Comparison of ENCODE assay signal across 8 cellular contexts in genomic region chr4:80071643-80072606, GRCh38. TPM values are rescaled to one million over a fixed set of nuclear protein-coding genes. Genes with fewer than 3 reads are reported as not detected.
DNase-seq lines count a peak whose midpoint lies in the region; ATAC-seq, FAIRE-seq and TF ChIP-seq lines count a peak whose summit lies in the region.

No MANE protein-coding gene starts in this region.

- H4K91ac ChIP-seq in IMR-90 (ENCODE audit: insufficient read depth, low read depth, low read length): peak overlapping the region; percentile 91

- H2AK9ac ChIP-seq in IMR-90 (replicated peaks; ENCODE audit: low read depth, low read length, poor library complexity): peak overlapping the region; percentile 97

- no peak for TF ChIP-seq POLR2A in IMR-90 (IDR thresholded peaks at IDR 0.05; ENCODE audit: low read depth, low read length)
- no peak for TF ChIP-seq POLR2A in body of pancreas (IDR thresholded peaks at IDR 0.05)

- H3K4me3 ChIP-seq in IMR-90 (ENCODE audit: insufficient read depth, low read depth, low read length): peak overlapping the region; percentile 85
- H3K4me3 ChIP-seq in body of pancreas: peak overlapping the region; percentile 53 to 66

- H4K20me1 ChIP-seq in IMR-90 (ENCODE audit: insufficient read depth, low read length): peaks cover 3% of the 10 kb centered on the region; the same call in 1 of the 2 replicates

- H2AFZ ChIP-seq in IMR-90 (replicated peaks; ENCODE audit: low read length, poor library complexity): peak overlapping the region; percentile 94

- H3K9ac ChIP-seq in IMR-90 (ENCODE audit: low read depth, low read length): peak overlapping the region; percentile 87

- H2BK15ac ChIP-seq in IMR-90 (ENCODE audit: low read depth, low read length): peak overlapping the region; percentile 80; the same call in 2 of the 3 replicates

- CTCF ChIA-PET in IMR-90 (lab: Yijun Ruan, JAX): interaction anchor here (0.6 to 1.0 kb wide), 4 partner anchors 53 to 128 kb away, joined by 3 read pairs; no protein-coding TSS in a partner anchor

- peak overlapping the region; percentile 98 for H3K4me2 ChIP-seq in IMR-90 (ENCODE audit: low read depth, low read length)

- FAIRE-seq in D721Med (lab: Jason Lieb, UNC): no peak

- no peak for TF ChIP-seq RAD21 in IMR-90 (IDR thresholded peaks at IDR 0.05; ENCODE audit: low read length)

- H3K56ac ChIP-seq in IMR-90 (ENCODE audit: extremely low read depth, insufficient read depth, low read length): peak overlapping the region; percentile 91

- peak overlapping the region; percentile 3 to 75; a peak in 3 of 4 replicates for H4K8ac ChIP-seq in IMR-90 (ENCODE audit: low read depth in 2 of 2, low read length in 2 of 2)

- H2BK5ac ChIP-seq in IMR-90 (ENCODE audit: low read depth, low read length, poor library complexity, severe bottlenecking): peak overlapping the region; percentile 83

- peaks cover 11% of the 10 kb centered on the region for H3K36me3 ChIP-seq in IMR-90 (ENCODE audit: control insufficient read depth, insufficient read depth, low read length)
- no peaks in the 10 kb centered on the region for H3K36me3 ChIP-seq in body of pancreas (replicated peaks in 1 of 2; ENCODE audit: insufficient read depth in 1 of 2, low read depth in 2 of 2)

- intact Hi-C loops in IMR-90 (cut with micrococcal nuclease) (loop anchor here (1.0 to 10.0 kb wide), 6 partner anchors 10 to 1120 kb away; no protein-coding TSS in a partner anchor), body of pancreas (cut with DNase I) (no loop called here)

- H3K79me1 ChIP-seq in IMR-90 (ENCODE audit: low read depth in 1 of 2, low read length in 2 of 2): peaks cover 13 to 25% of the 10 kb centered on the region in 2 experiments

- peak overlapping the region; percentile 88 for H2BK120ac ChIP-seq in IMR-90 (ENCODE audit: low read depth, low read length)

- peak overlapping the region; percentile 28; the same call in 1 of the 2 replicates for H2BK20ac ChIP-seq in IMR-90 (ENCODE audit: low read depth, low read length)

- no TSS peak for BruUV-seq in IMR-90 (replicated peaks; lab: Mats Ljungman, UMichigan)

- peak overlapping the region; percentile 86 for H3K4ac ChIP-seq in IMR-90 (ENCODE audit: low read depth, low read length)

- POLR2A ChIA-PET in IMR-90 (lab: Charles Lee; ENCODE audit: unreplicated experiment): no interaction called here

- H3K27ac ChIP-seq in IMR-90 (ENCODE audit: insufficient read depth, low read length): peak overlapping the region; percentile 93
- H3K27ac ChIP-seq in body of pancreas: peak overlapping the region in 3 of 4 donors; percentile 66 to 83 (median 73)

- H3K9me1 ChIP-seq in IMR-90 (ENCODE audit: insufficient read depth, low read length): peaks cover 3% of the 10 kb centered on the region; the same call in 1 of the 2 replicates

- DNase-seq in D721Med (ENCODE audit: insufficient read length, low spot score) (peak; percentile 18), IMR-90 (peak; percentile 22), T-helper 9 cell (peak; percentile 46), body of pancreas (peak; percentile 19 to 42 (median 28)), iris pigment epithelial cell (ENCODE audit: low read depth) (peak; percentile 51), occipital lobe (lab: John Stamatoyannopoulos, UW) (no peak)
- DNase-seq in stimulated activated CD4-positive, alpha-beta T cell treated with anti-CD3 and anti-CD28 coated beads, Interleukin-1b, Interleukin-23, amount 100 ng/mL, for 48 hours: peak; percentile 47

- dilution Hi-C loops in IMR-90 (cut with HindIII; ENCODE audit: low sequenced_read_pairs, unreplicated experiment): no loop called here

- TF ChIP-seq CTCF in D721Med (IDR thresholded peaks at IDR 0.05; ENCODE audit: insufficient read depth, missing control alignments) (no peak), IMR-90 (conservative IDR thresholded peaks at IDR 0.05; ENCODE audit: low read depth, low read length) (no peak), body of pancreas (IDR thresholded peaks at IDR 0.05) (no peak)

- no peaks in the 10 kb centered on the region for H3K9me3 ChIP-seq in IMR-90 (ENCODE audit: control insufficient read depth, insufficient read depth, low read length)
- no peaks in the 10 kb centered on the region for H3K9me3 ChIP-seq in body of pancreas

- H3K27me3 ChIP-seq in IMR-90 (ENCODE audit: control insufficient read depth, insufficient read depth, low read length) (no peaks in the 10 kb centered on the region), body of pancreas (no peaks in the 10 kb centered on the region)

- H3K14ac ChIP-seq in IMR-90 (replicated peaks; ENCODE audit: low read depth, low read length): peak overlapping the region; percentile 82

- H3K4me1 ChIP-seq in IMR-90 (ENCODE audit: control insufficient read depth, insufficient read depth, low read length) (peaks cover 1% of the 10 kb centered on the region; the same call in 1 of the 2 replicates), body of pancreas (peaks cover 19% of the 10 kb centered on the region)

- WGBS in IMR-90 (ENCODE audit: extremely low coverage in 2 of 2, insufficient read length in 1 of 2), 2 experiments: 2% methylated on average over 12 of the region's 41 CpGs; no CpG with 5 or more reads in 1 of the 2 experiments
- 6 to 11% methylated on average over 23 to 24 of the region's 41 CpGs for WGBS in body of pancreas, 2 donors

- in situ Hi-C loops in IMR-90 (cut with MboI; ENCODE audit: low sequenced_read_pairs): loop anchor here (5.0 kb wide), 1 partner anchor 110 kb away; no protein-coding TSS in a partner anchor

- H4K5ac ChIP-seq in IMR-90 (ENCODE audit: low read depth, low read length): peak overlapping the region; percentile 92

- H3K18ac ChIP-seq in IMR-90 (ENCODE audit: low read depth, low read length): peak overlapping the region; percentile 96

- H2AK5ac ChIP-seq in IMR-90 (ENCODE audit: low read depth, low read length): peak overlapping the region; percentile 72

- ATAC-seq in GM21526 (IDR thresholded peaks at IDR 0.05; ENCODE audit: low FRiP score, unreplicated experiment) (peak; percentile 30), IMR-90 (ENCODE audit: low read depth) (peak; percentile 36), body of pancreas (peak; percentile 31)

- peak overlapping the region; percentile 99 for H3K23ac ChIP-seq in IMR-90 (ENCODE audit: low read depth, low read length)

TF ChIP-seq in IMR-90, 13 proteins besides CTCF, POLR2A, EP300 and RAD21:
- TF ChIP-seq CEBPB (IDR thresholded peaks at IDR 0.05; ENCODE audit: low read depth, low read length) (no peak), RCOR1 (IDR thresholded peaks at IDR 0.05; ENCODE audit: insufficient replicate concordance, low read length) (no peak), FOS (IDR thresholded peaks at IDR 0.05; ENCODE audit: low read depth, low read length) (no peak), ELK1 (IDR thresholded peaks at IDR 0.05; ENCODE audit: borderline replicate concordance, low read depth, low read length) (no peak), CHD1 (IDR thresholded peaks at IDR 0.05; ENCODE audit: low read depth, low read length) (no peak), MAZ (IDR thresholded peaks at IDR 0.05; ENCODE audit: borderline replicate concordance, low read depth, low read length) (no peak), MAFK (IDR thresholded peaks at IDR 0.05; ENCODE audit: low read depth, low read length) (no peak), USF2 (IDR thresholded peaks at IDR 0.05; ENCODE audit: low read depth, low read length) (no peak), RFX5 (IDR thresholded peaks at IDR 0.05; ENCODE audit: low read depth, low read length) (no peak), BHLHE40 (IDR thresholded peaks at IDR 0.05; ENCODE audit: low read depth, low read length) (no peak), SMC3 (IDR thresholded peaks at IDR 0.05; ENCODE audit: low read depth, low read length) (no peak)

RNA-seq across cellular contexts. Expression of gene ANTXR2, which starts 1.1 kb away (rescaled TPM):
- total RNA-seq in IMR-90 (2012; rRNA removed) (88.5 and 115 TPM in 2 replicates), body of pancreas (10 to 100 TPM; 16.9 to 34.6 TPM), occipital lobe (20.1 TPM)
- 36.5 and 46.8 TPM in 2 replicates for polyA plus RNA-seq in IMR-90 (2012; rRNA removed)
- 7.4 and 14.9 TPM in 2 replicates for polyA plus RNA-seq in IMR-90 (2012; cell fraction: cytosol; rRNA removed)
- 3.8 and 22.8 TPM in 2 replicates for polyA plus RNA-seq in IMR-90 (2012; cell fraction: nucleus; rRNA removed; ENCODE audit: low replicate concordance)
